Comparison of ENCODE assay signal across 13 cellular contexts in genomic region chr15:67880651-67881182, GRCh38. TPM values are rescaled to one million over a fixed set of nuclear protein-coding genes. Genes with fewer than 3 reads are reported as not detected.
A peak's percentile ranks its signal among the peaks of the same experiment; 100 is the strongest.
DNase-seq lines count a peak whose midpoint lies in the region; ATAC-seq and TF ChIP-seq lines count a peak whose summit lies in the region.
"Had no signal": no experiment of that assay in that cellular context is flagged by ENCODE, and none has a peak within 500 bp of the region (broad histone marks: within the 10 kb centered on the region; RNA-seq: fewer than 3 reads in every experiment).

No MANE protein-coding gene starts in this region.

- 65 to 75% methylated on average over 3 of the region's 3 CpGs for WGBS in body of pancreas, 2 donors
- 53 to 67% methylated on average over 3 of the region's 3 CpGs for WGBS in lung, 2 donors

- H3K36me3 ChIP-seq in body of pancreas (replicated peaks in 1 of 2; ENCODE audit: insufficient read depth in 1 of 2, low read depth in 2 of 2) (no peaks in the 10 kb centered on the region), lung (ENCODE audit: control insufficient read depth in 2 of 2, insufficient read depth in 2 of 2, low read length in 2 of 2) (no peaks in the 10 kb centered on the region)
- H3K36me3 ChIP-seq: adrenal gland had no signal

- ATAC-seq in body of pancreas: no peak
- ATAC-seq in lung (ENCODE audit: insufficient read depth, low FRiP score): no peak
- no peak for ATAC-seq in HG03097 (IDR thresholded peaks at IDR 0.05; ENCODE audit: low FRiP score, unreplicated experiment)

- H3K4me3 ChIP-seq in HL-60 (replicated peaks; ENCODE audit: insufficient read depth, low read length): no peak overlapping the region
- no peak overlapping the region for H3K4me3 ChIP-seq in body of pancreas
- H3K4me3 ChIP-seq in lung: no peak overlapping the region
- H3K4me3 ChIP-seq: adrenal gland, skin epidermis had no signal

- peak; percentile 79 to 93 for DNase-seq in HL-60 (ENCODE audit: low read depth in 1 of 2, low spot score in 1 of 2)
- peak; percentile 39 for DNase-seq in NCI-H69 (lab: John Stamatoyannopoulos, UW)
- DNase-seq in body of pancreas: peak; percentile 21 to 65 (median 53)
- DNase-seq in lung (ENCODE audit: low spot score): peak; percentile 65
- DNase-seq in GM10248 (ENCODE audit: extremely low spot score): no peak
- DNase-seq in DMS53 (lab: John Stamatoyannopoulos, UW): no peak
- DNase-seq in activated CD4-positive, CD25-positive, alpha-beta regulatory T cell treated with anti-CD3 and anti-CD28 coated beads, Interleukin-2, amount 50 U/mL, for 72 hours: no peak
- DNase-seq: endodermal cell, naive B cell, NCI-H446 had no signal

- H3K4me1 ChIP-seq in body of pancreas (peaks cover 14% of the 10 kb centered on the region), lung (ENCODE audit: control insufficient read depth in 2 of 2, insufficient read depth in 2 of 2, low read length in 2 of 2) (peaks cover 0 to 3% of the 10 kb centered on the region in 2 donors)

- no peaks in the 10 kb centered on the region for H3K9me3 ChIP-seq in body of pancreas
- peaks cover 0 to 2% of the 10 kb centered on the region in 2 donors for H3K9me3 ChIP-seq in lung (ENCODE audit: control insufficient read depth in 2 of 2, insufficient read depth in 1 of 2, low read length in 1 of 2)
- H3K9me3 ChIP-seq: adrenal gland had no signal

- no peaks in the 10 kb centered on the region for H3K27me3 ChIP-seq in HL-60 (ENCODE audit: insufficient read depth, poor library complexity, severe bottlenecking)
- H3K27me3 ChIP-seq in body of pancreas: no peaks in the 10 kb centered on the region
- no peaks in the 10 kb centered on the region for H3K27me3 ChIP-seq in lung (ENCODE audit: control insufficient read depth, insufficient read depth)
- H3K27me3 ChIP-seq: adrenal gland had no signal

- no peak for TF ChIP-seq POLR2A in body of pancreas (IDR thresholded peaks at IDR 0.05)

- H3K27ac ChIP-seq in HL-60 (replicated peaks) (peak overlapping the region; percentile 70), body of pancreas (peak overlapping the region in 1 of 4 donors; percentile 46), lung (ENCODE audit: low read depth in 1 of 2, low read length in 1 of 2) (peak overlapping the region in 1 of 2 donors; percentile 33)

- CTCF ChIA-PET in GM10248 (lab: Yijun Ruan, JAX): interaction anchor here (0.9 to 1.0 kb wide), 2 partner anchors 18 to 37 kb away, joined by 3 to 5 read pairs; no protein-coding TSS in a partner anchor

- TF ChIP-seq CTCF in HL-60 (IDR thresholded peaks at IDR 0.05; ENCODE audit: insufficient read depth, low read length) (no peak), body of pancreas (IDR thresholded peaks at IDR 0.05) (no peak), lung (IDR thresholded peaks at IDR 0.05; ENCODE audit: control extremely low read depth, extremely low read depth) (no peak), GM10248 (IDR thresholded peaks at IDR 0.05; ENCODE audit: control extremely low read depth, extremely low read depth, low read depth, missing control alignments) (no peak)

- intact Hi-C loops in body of pancreas (cut with DNase I): no loop called here

- POLR2A ChIA-PET in GM10248 (lab: Yijun Ruan, JAX): no interaction called here

RNA-seq across cellular contexts. Expression of gene RNU6-1, which starts 40.9 kb away (rescaled TPM):
- total RNA-seq in body of pancreas (not detected), lung (not detected)
- polyA plus RNA-seq in lung: not detected
- total RNA-seq: adrenal gland, endodermal cell had no signal
- polyA plus RNA-seq: adrenal gland had no signal

RNA-seq across cellular contexts. Expression of gene SKOR1, which starts 55.4 kb away (rescaled TPM):
- under 1 TPM; under 0.01 to 0.78 TPM for total RNA-seq in body of pancreas
- total RNA-seq in lung: under 1 TPM; 0.17 to 0.46 TPM
- polyA plus RNA-seq in lung: under 1 TPM; 0.18 to 0.43 TPM

Comparison
In these comparisons a context has a peak if more than half of its experiments do, and no peak if none do; other contexts are left out.
1. DNase-seq: peak in HL-60 (2 of 2), NCI-H69 (single experiment), body of pancreas (4 of 4) and lung (single experiment); none in GM10248 (single experiment), DMS53 (single experiment) and activated CD4-positive, CD25-positive, alpha-beta regulatory T cell treated with anti-CD3 and anti-CD28 coated beads, Interleukin-2, amount 50 U/mL, for 72 hours (single experiment).